9 cellular contexts compared by ENCODE assay signal in genomic region chr1:151494741-151495281, GRCh38. TPM values are rescaled to one million over a fixed set of nuclear protein-coding genes. Genes with fewer than 3 reads are reported as not detected.
DNase-seq lines count a peak whose midpoint lies in the region; ATAC-seq and TF ChIP-seq lines count a peak whose summit lies in the region.
"Had no signal": no experiment of that assay in that cellular context is flagged by ENCODE, and none has a peak within 500 bp of the region (broad histone marks: within the 10 kb centered on the region; RNA-seq: fewer than 3 reads in every experiment).

No MANE protein-coding gene starts in this region.

- no peak overlapping the region for H3K4ac ChIP-seq in mesendoderm (ENCODE audit: low read depth, low read length)

- no peak overlapping the region for H2AK5ac ChIP-seq in mesendoderm (ENCODE audit: low read length)

- no peak overlapping the region for H4K5ac ChIP-seq in mesendoderm (ENCODE audit: low read length)

- H3K79me1 ChIP-seq in mesendoderm (ENCODE audit: low read length) = no peaks in the 10 kb centered on the region

- H3K36me3 ChIP-seq in mesendoderm (ENCODE audit: control insufficient read depth, insufficient read depth, low read length) = no peaks in the 10 kb centered on the region

- H3K56ac ChIP-seq in mesendoderm (ENCODE audit: low read length) = no peak overlapping the region

- H3K4me2 ChIP-seq in mesendoderm (ENCODE audit: low read length) = no peak overlapping the region

- H3K4me1 Mint-ChIP-seq in nephron progenitor cell = peaks cover 8% of the 10 kb centered on the region
- peaks cover 11% of the 10 kb centered on the region for H3K4me1 Mint-ChIP-seq in activated T-helper 2 cell treated with anti-CD3 and anti-CD28 coated beads, Interferon-gamma antibody, Interleukin-2, Interleukin-4, amounts not matched to agents 10 μg/mL and 5 μg/mL and 100 μg/mL, durations not matched to agents 14 hours and 24 hours and 36 hours (ENCODE audit: low read depth)

- no peaks in the 10 kb centered on the region for H3K9me3 Mint-ChIP-seq in nephron progenitor cell
- H3K9me3 Mint-ChIP-seq in activated T-helper 2 cell treated with anti-CD3 and anti-CD28 coated beads, Interferon-gamma antibody, Interleukin-2, Interleukin-4, amounts not matched to agents 10 μg/mL and 5 μg/mL and 100 μg/mL, durations not matched to agents 14 hours and 24 hours and 36 hours = no peaks in the 10 kb centered on the region

- no peaks in the 10 kb centered on the region for H3K27me3 ChIP-seq in mesendoderm (ENCODE audit: insufficient read depth, low read length, poor library complexity)

- H2BK15ac ChIP-seq in mesendoderm (replicated peaks; ENCODE audit: low read depth) = no peak overlapping the region

- no peak overlapping the region for H3K4me3 Mint-ChIP-seq in nephron progenitor cell
- H3K4me3 Mint-ChIP-seq in activated T-helper 2 cell treated with anti-CD3 and anti-CD28 coated beads, Interferon-gamma antibody, Interleukin-2, Interleukin-4, amounts not matched to agents 10 μg/mL and 5 μg/mL and 100 μg/mL, durations not matched to agents 14 hours and 24 hours and 36 hours (ENCODE audit: low read depth) = no peak overlapping the region

- no peak overlapping the region for H3K23ac ChIP-seq in mesendoderm (ENCODE audit: low read length)

- no peak overlapping the region for H4K8ac ChIP-seq in mesendoderm (ENCODE audit: low read depth, low read length)

- H3K4me3 ChIP-seq in astrocyte of the cerebellum (ENCODE audit: low read depth, low read length) = no peak overlapping the region
- H3K4me3 ChIP-seq in mesendoderm (ENCODE audit: low read length) = no peak overlapping the region

- H2BK5ac ChIP-seq in mesendoderm (ENCODE audit: low read length) = no peak overlapping the region

- peaks cover 23% of the 10 kb centered on the region for H3K27me3 Mint-ChIP-seq in nephron progenitor cell (ENCODE audit: low read depth, poor library complexity)
- no peaks in the 10 kb centered on the region for H3K27me3 Mint-ChIP-seq in activated T-helper 2 cell treated with anti-CD3 and anti-CD28 coated beads, Interferon-gamma antibody, Interleukin-2, Interleukin-4, amounts not matched to agents 10 μg/mL and 5 μg/mL and 100 μg/mL, durations not matched to agents 14 hours and 24 hours and 36 hours (ENCODE audit: low read depth)

- in situ Hi-C loops in astrocyte of the cerebellum (cut with HindIII; ENCODE audit: low sequenced_read_pairs) = no loop called here

- H3K18ac ChIP-seq in mesendoderm (ENCODE audit: low read length) = no peak overlapping the region

- H3K9ac ChIP-seq in mesendoderm (ENCODE audit: low read length) = no peak overlapping the region

- DNase-seq in COR-L47 (lab: John Stamatoyannopoulos, UW) (peak; percentile 13), astrocyte of the cerebellum (ENCODE audit: low read depth) (peak; percentile 49), mesendoderm (peak; percentile 85), nephron progenitor cell (no peak)
- no peak for DNase-seq in activated T-helper 2 cell treated with anti-CD3 and anti-CD28 coated beads, Interferon-gamma antibody, Interleukin-2, Interleukin-4, amounts not matched to agents 10 μg/mL and 5 μg/mL and 100 μg/mL, durations not matched to agents 14 hours and 24 hours and 36 hours (ENCODE audit: low spot score)

- no peaks in the 10 kb centered on the region for H3K79me2 ChIP-seq in mesendoderm (ENCODE audit: control insufficient read depth, insufficient read depth, low read length)

- H3K27ac ChIP-seq in mesendoderm (ENCODE audit: low read depth, low read length) = no peak overlapping the region
- H3K27ac ChIP-seq: VCaP had no signal

- H3K36me3 Mint-ChIP-seq in nephron progenitor cell (ENCODE audit: low read depth) = no peaks in the 10 kb centered on the region
- no peaks in the 10 kb centered on the region for H3K36me3 Mint-ChIP-seq in activated T-helper 2 cell treated with anti-CD3 and anti-CD28 coated beads, Interferon-gamma antibody, Interleukin-2, Interleukin-4, amounts not matched to agents 10 μg/mL and 5 μg/mL and 100 μg/mL, durations not matched to agents 14 hours and 24 hours and 36 hours (ENCODE audit: low read depth)

- H3K4me1 ChIP-seq in mesendoderm (ENCODE audit: control insufficient read depth, low read depth, low read length) = no peaks in the 10 kb centered on the region

- TF ChIP-seq CTCF in astrocyte of the cerebellum (IDR thresholded peaks at IDR 0.05; ENCODE audit: low read depth, low read length, missing control alignments) = no peak
- TF ChIP-seq CTCF in nephron progenitor cell (IDR thresholded peaks at IDR 0.05) = no peak

- no peak overlapping the region for H2BK120ac ChIP-seq in mesendoderm (ENCODE audit: low read depth, low read length)

- intact Hi-C loops in activated T-helper 2 cell treated with anti-CD3 and anti-CD28 coated beads, Interferon-gamma antibody, Interleukin-2, Interleukin-4, amounts not matched to agents 10 μg/mL and 5 μg/mL and 100 μg/mL, durations not matched to agents 14 hours and 24 hours and 36 hours (cut with micrococcal nuclease) = no loop called here

- WGBS in mesendoderm (ENCODE audit: extremely low coverage, insufficient coverage, low lambda C conversion rate) = no CpG with 5 or more reads among the region's 1 CpG

- no peak overlapping the region for H3K27ac Mint-ChIP-seq in nephron progenitor cell
- no peak overlapping the region for H3K27ac Mint-ChIP-seq in activated T-helper 2 cell treated with anti-CD3 and anti-CD28 coated beads, Interferon-gamma antibody, Interleukin-2, Interleukin-4, amounts not matched to agents 10 μg/mL and 5 μg/mL and 100 μg/mL, durations not matched to agents 14 hours and 24 hours and 36 hours

- ATAC-seq in HG03039 (IDR thresholded peaks at IDR 0.05; ENCODE audit: unreplicated experiment) = peak; percentile 38
- no peak for ATAC-seq in GM19035 (IDR thresholded peaks at IDR 0.05; ENCODE audit: unreplicated experiment)
- no peak for ATAC-seq in HG03175 (IDR thresholded peaks at IDR 0.05; ENCODE audit: unreplicated experiment)

RNA-seq across cellular contexts. Expression of gene CGN, which starts 16.4 kb away (rescaled TPM):
- 26.5 TPM for polyA plus RNA-seq in mesendoderm (2013, experiment 1 of 2)
- polyA plus RNA-seq in mesendoderm (2013, experiment 2 of 2) = 26.5 TPM
- total RNA-seq in activated T-helper 2 cell treated with anti-CD3 and anti-CD28 coated beads, Interferon-gamma antibody, Interleukin-2, Interleukin-4, amounts not matched to agents 10 μg/mL and 5 μg/mL and 100 μg/mL, durations not matched to agents 14 hours and 24 hours and 36 hours = 0.34 and 0.50 TPM in 2 replicates

RNA-seq across cellular contexts. Expression of gene POGZ, which starts 35.5 kb away (rescaled TPM):
- polyA plus RNA-seq in mesendoderm (2013, experiment 1 of 2) = 43.2 TPM
- 38.6 TPM for polyA plus RNA-seq in mesendoderm (2013, experiment 2 of 2)
- 89.1 and 93.7 TPM in 2 replicates for total RNA-seq in activated T-helper 2 cell treated with anti-CD3 and anti-CD28 coated beads, Interferon-gamma antibody, Interleukin-2, Interleukin-4, amounts not matched to agents 10 μg/mL and 5 μg/mL and 100 μg/mL, durations not matched to agents 14 hours and 24 hours and 36 hours

RNA-seq across cellular contexts. Expression of gene TUFT1, which starts 45.3 kb away (rescaled TPM):
- 16.9 TPM for polyA plus RNA-seq in mesendoderm (2013, experiment 1 of 2)
- 17.1 TPM for polyA plus RNA-seq in mesendoderm (2013, experiment 2 of 2)
- total RNA-seq in activated T-helper 2 cell treated with anti-CD3 and anti-CD28 coated beads, Interferon-gamma antibody, Interleukin-2, Interleukin-4, amounts not matched to agents 10 μg/mL and 5 μg/mL and 100 μg/mL, durations not matched to agents 14 hours and 24 hours and 36 hours = 2.6 TPM in 2 replicates

Comparison
In these comparisons a context has a peak if more than half of its experiments do, and no peak if none do; other contexts are left out.
1. DNase-seq: peak in COR-L47 (single experiment), astrocyte of the cerebellum (single experiment) and mesendoderm (single experiment); none in nephron progenitor cell (single experiment) and activated T-helper 2 cell treated with anti-CD3 and anti-CD28 coated beads, Interferon-gamma antibody, Interleukin-2, Interleukin-4, amounts not matched to agents 10 μg/mL and 5 μg/mL and 100 μg/mL, durations not matched to agents 14 hours and 24 hours and 36 hours (single experiment).